ENCODE assay signal across 8 cellular contexts in the genomic region with DNA sequence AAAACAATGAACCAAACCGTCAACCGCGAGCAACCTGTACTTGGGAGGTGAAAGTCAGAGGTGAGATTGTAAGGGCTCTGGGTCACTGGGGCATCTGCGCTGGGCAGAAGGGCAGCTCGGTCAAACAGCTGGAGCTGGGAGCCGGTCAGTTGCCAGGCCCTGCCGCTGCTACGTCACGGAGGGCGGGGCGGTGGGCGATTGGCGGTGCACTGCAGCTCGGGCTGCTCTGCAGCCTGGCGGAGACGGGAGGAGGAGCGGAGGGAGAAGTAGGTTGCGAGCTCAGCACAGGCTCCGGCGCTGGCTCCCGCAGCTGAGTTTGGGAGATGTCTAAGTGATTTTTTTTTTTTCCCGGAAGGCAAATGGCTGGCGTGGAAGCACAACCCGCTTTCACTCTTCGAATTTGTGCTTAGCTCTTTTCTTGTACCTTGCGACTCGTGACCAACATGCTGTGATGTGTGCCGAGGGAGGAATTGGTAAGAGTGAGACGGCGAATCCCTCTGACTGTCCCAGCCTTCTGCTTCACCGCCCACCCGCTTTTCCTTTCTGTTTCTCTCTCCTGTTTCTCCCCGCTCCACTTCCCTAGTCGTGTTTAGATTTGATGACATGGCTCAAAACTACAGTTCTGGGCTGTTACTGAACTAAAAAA. TPM values are rescaled to one million over a fixed set of nuclear protein-coding genes. Genes with fewer than 3 reads are reported as not detected.
DNase-seq lines count a peak whose midpoint lies in the region; ATAC-seq and TF ChIP-seq lines count a peak whose summit lies in the region.

Gene ATP10D (plus strand): TSS at position 229 of the 646 bp plus-strand sequence. CDS start 27,266 bp downstream, outside the sequence.

- intact Hi-C loops in colonic mucosa (cut with DNase I), result no loop called here

- H3K4me1 ChIP-seq in colonic mucosa, result no peaks in the 10 kb centered on the region

- no peaks in the 10 kb centered on the region for H3K27me3 ChIP-seq in colonic mucosa

- no peak for TF ChIP-seq CTCF in colonic mucosa (IDR thresholded peaks at IDR 0.05)

- peak within 1 kb of the TSS; percentile 89 for H3K27ac ChIP-seq in colonic mucosa

- peak within 1 kb of the TSS; percentile 46 for H3K4me3 ChIP-seq in colonic mucosa

- DNase-seq in AG20443 (ENCODE audit: low spot score) (peak; percentile 96), NCI-H446 treated with DMSO at 0.1 percent for 48 hours (lab: John Stamatoyannopoulos, UW) (peak; percentile 52), colonic mucosa (peak; percentile 97), kidney tubule cell (ENCODE audit: low spot score) (peak; percentile 94)
- peak; percentile 56 to 63 for DNase-seq in activated CD4-positive, alpha-beta T cell treated with anti-CD3 and anti-CD28 coated beads for 4 hours
- DNase-seq in stimulated activated CD4-positive, alpha-beta T cell treated with anti-CD3 and anti-CD28 coated beads, Interleukin-1b, Interleukin-23, amount 100 ng/mL, for 1 hour (ENCODE audit: low read depth in 2 of 2), result peak; percentile 26 to 50

- peak within 1 kb of the TSS; percentile 74 to 75 for H3K9ac ChIP-seq in colonic mucosa (ENCODE audit: low read depth in 2 of 2, low read length in 2 of 2)

- H3K9me3 ChIP-seq in colonic mucosa, result no peaks in the 10 kb centered on the region

- H3K36me3 ChIP-seq in colonic mucosa, result no peaks in the 10 kb centered on the region

- ATAC-seq in GM19035 (IDR thresholded peaks at IDR 0.05; ENCODE audit: unreplicated experiment) (peak; percentile 96), HG03342 (IDR thresholded peaks at IDR 0.05; ENCODE audit: unreplicated experiment) (peak; percentile 96)

RNA-seq across cellular contexts. Expression of gene ATP10D, which starts in this region (rescaled TPM):
- 10 to 100 TPM in 1 of 2 donors, 1 to 10 TPM in 1; 8.6 to 11.3 TPM for total RNA-seq in colonic mucosa

Comparison
In these comparisons a context has a peak if more than half of its experiments do, and no peak if none do; other contexts are left out.
1. Peak in every context shown above with its lines: DNase-seq, ATAC-seq, H3K4me3 ChIP-seq and H3K27ac ChIP-seq.
2. DNase-seq: peak in every context shown above with its lines; median percentile 97 in colonic mucosa; 96 in AG20443; 94 in kidney tubule cell; 60 in activated CD4-positive, alpha-beta T cell treated with anti-CD3 and anti-CD28 coated beads for 4 hours; 52 in NCI-H446 treated with DMSO at 0.1 percent for 48 hours; 38 in stimulated activated CD4-positive, alpha-beta T cell treated with anti-CD3 and anti-CD28 coated beads, Interleukin-1b, Interleukin-23, amount 100 ng/mL, for 1 hour.